Comparison of ENCODE assay signal across 8 cellular contexts in genomic region chr15:25739687-25740121, GRCh38.
DNase-seq lines count a peak whose midpoint lies in the region; ATAC-seq and TF ChIP-seq lines count a peak whose summit lies in the region.

No MANE protein-coding gene starts in this region.

- peak; percentile 26 for DNase-seq in NCI-H1105 treated with DMSO at 0.1 percent for 48 hours (lab: John Stamatoyannopoulos, UW)
- no peak for DNase-seq in NCI-H1105 (lab: John Stamatoyannopoulos, UW)
- peak; percentile 14 for DNase-seq in KG1 (lab: John Stamatoyannopoulos, UW)
- peak; percentile 78 for DNase-seq in activated CD4-positive, alpha-beta T cell treated with anti-CD3 and anti-CD28 coated beads, Interleukin-2, amount 10 ng/mL, durations not matched to agents 24 days and 14 days
- peak; percentile 1 for DNase-seq in fibroblast of villous mesenchyme (ENCODE audit: low read depth)
- DNase-seq in stimulated activated naive B cell treated with anti-CD40 and anti-IgM and Interleukin-4, amounts not matched to agents 10 μg/mL and 1 μg/mL and 100 μg/mL, for 72 hours = peak; percentile 28

- H3K4me1 Mint-ChIP-seq in activated CD4-positive, alpha-beta T cell treated with anti-CD3 and anti-CD28 coated beads, Interleukin-2, amount 10 ng/mL, durations not matched to agents 24 days and 14 days = peaks cover 17% of the 10 kb centered on the region
- peaks cover 16 to 22% of the 10 kb centered on the region in 2 donors for H3K4me1 Mint-ChIP-seq in stimulated activated naive B cell treated with anti-CD40 and anti-IgM and Interleukin-4, amounts not matched to agents 10 μg/mL and 1 μg/mL and 100 μg/mL, for 72 hours

- ATAC-seq in stimulated activated naive B cell treated with anti-CD40 and anti-IgM and Interleukin-4, amounts not matched to agents 10 μg/mL and 1 μg/mL and 100 μg/mL, for 72 hours (replicated peaks) = peak; percentile 82 to 85
- no peak for ATAC-seq in GM18498 (IDR thresholded peaks at IDR 0.05; ENCODE audit: unreplicated experiment)
- no peak for ATAC-seq in GM18873 (IDR thresholded peaks at IDR 0.05; ENCODE audit: low FRiP score, unreplicated experiment)

- no peak overlapping the region for H3K4me3 ChIP-seq in fibroblast of villous mesenchyme (ENCODE audit: low read depth, low read length)

- peak; percentile 20 for TF ChIP-seq CTCF in fibroblast of villous mesenchyme (IDR thresholded peaks at IDR 0.05; ENCODE audit: insufficient read depth, low read depth, low read length)

- no peak overlapping the region for H3K4me3 Mint-ChIP-seq in activated CD4-positive, alpha-beta T cell treated with anti-CD3 and anti-CD28 coated beads, Interleukin-2, amount 10 ng/mL, durations not matched to agents 24 days and 14 days
- H3K4me3 Mint-ChIP-seq in stimulated activated naive B cell treated with anti-CD40 and anti-IgM and Interleukin-4, amounts not matched to agents 10 μg/mL and 1 μg/mL and 100 μg/mL, for 72 hours = no peak overlapping the region

- no peaks in the 10 kb centered on the region for H3K27me3 Mint-ChIP-seq in activated CD4-positive, alpha-beta T cell treated with anti-CD3 and anti-CD28 coated beads, Interleukin-2, amount 10 ng/mL, durations not matched to agents 24 days and 14 days
- H3K27me3 Mint-ChIP-seq in stimulated activated naive B cell treated with anti-CD40 and anti-IgM and Interleukin-4, amounts not matched to agents 10 μg/mL and 1 μg/mL and 100 μg/mL, for 72 hours = peaks cover 48 to 68% of the 10 kb centered on the region in 2 donors

- intact Hi-C loops in activated CD4-positive, alpha-beta T cell treated with anti-CD3 and anti-CD28 coated beads, Interleukin-2, amount 10 ng/mL, durations not matched to agents 24 days and 14 days (cut with micrococcal nuclease) = loop anchor here (1.0 kb wide), 1 partner anchor 194 kb away; no protein-coding TSS in a partner anchor

- no peaks in the 10 kb centered on the region for H3K9me3 Mint-ChIP-seq in activated CD4-positive, alpha-beta T cell treated with anti-CD3 and anti-CD28 coated beads, Interleukin-2, amount 10 ng/mL, durations not matched to agents 24 days and 14 days
- H3K9me3 Mint-ChIP-seq in stimulated activated naive B cell treated with anti-CD40 and anti-IgM and Interleukin-4, amounts not matched to agents 10 μg/mL and 1 μg/mL and 100 μg/mL, for 72 hours = no peaks in the 10 kb centered on the region

- H3K36me3 Mint-ChIP-seq in activated CD4-positive, alpha-beta T cell treated with anti-CD3 and anti-CD28 coated beads, Interleukin-2, amount 10 ng/mL, durations not matched to agents 24 days and 14 days (ENCODE audit: low read depth) = peaks cover 7% of the 10 kb centered on the region
- no peaks in the 10 kb centered on the region for H3K36me3 Mint-ChIP-seq in stimulated activated naive B cell treated with anti-CD40 and anti-IgM and Interleukin-4, amounts not matched to agents 10 μg/mL and 1 μg/mL and 100 μg/mL, for 72 hours

- peak overlapping the region; percentile 12 for H3K27ac Mint-ChIP-seq in activated CD4-positive, alpha-beta T cell treated with anti-CD3 and anti-CD28 coated beads, Interleukin-2, amount 10 ng/mL, durations not matched to agents 24 days and 14 days
- no peak overlapping the region for H3K27ac Mint-ChIP-seq in stimulated activated naive B cell treated with anti-CD40 and anti-IgM and Interleukin-4, amounts not matched to agents 10 μg/mL and 1 μg/mL and 100 μg/mL, for 72 hours

Comparison
In these comparisons a context has a peak if more than half of its experiments do, and no peak if none do; other contexts are left out.
1. ATAC-seq: peak in stimulated activated naive B cell treated with anti-CD40 and anti-IgM and Interleukin-4, amounts not matched to agents 10 μg/mL and 1 μg/mL and 100 μg/mL, for 72 hours (2 of 2); none in GM18498 (single experiment) and GM18873 (single experiment).